19 cellular contexts compared by ENCODE assay signal in genomic region chr12:115343601-115344000, GRCh38.
"Had no signal": no experiment of that assay in that cellular context is flagged by ENCODE, and none has a peak within 500 bp of the region (broad histone marks: within the 10 kb centered on the region; RNA-seq: fewer than 3 reads in every experiment).

No MANE protein-coding gene starts in this region.

- H3K27ac ChIP-seq: RWPE1 had no signal

- H3K36me3 ChIP-seq: MG63 had no signal

- H3K27me3 ChIP-seq: MG63 had no signal

- ATAC-seq: SK-N-SH treated with all-trans-retinoic acid at 6 μM for 48 hours had no signal

- DNase-seq: Karpas-422, KG1, MG63, NCI-H1092, NCI-H1105 treated with DMSO at 0.1 percent for 48 hours, NCI-H1417 treated with DMSO at 0.1 percent for 48 hours, NCI-H146, NCI-H1694 treated with DMSO at 0.1 percent for 48 hours, NCI-H1930, NCI-H2171, NCI-H226, NCI-H446, NCI-H510A, NCI-H524 treated with DMSO at 0.1 percent for 48 hours, NCI-H69, NCI-H774, SHP77 had no signal

- H3K4me3 ChIP-seq: MG63 had no signal

- H3K9me3 ChIP-seq: MG63 had no signal
